Comparison of ENCODE assay signal across 2 cellular contexts in the genomic region with DNA sequence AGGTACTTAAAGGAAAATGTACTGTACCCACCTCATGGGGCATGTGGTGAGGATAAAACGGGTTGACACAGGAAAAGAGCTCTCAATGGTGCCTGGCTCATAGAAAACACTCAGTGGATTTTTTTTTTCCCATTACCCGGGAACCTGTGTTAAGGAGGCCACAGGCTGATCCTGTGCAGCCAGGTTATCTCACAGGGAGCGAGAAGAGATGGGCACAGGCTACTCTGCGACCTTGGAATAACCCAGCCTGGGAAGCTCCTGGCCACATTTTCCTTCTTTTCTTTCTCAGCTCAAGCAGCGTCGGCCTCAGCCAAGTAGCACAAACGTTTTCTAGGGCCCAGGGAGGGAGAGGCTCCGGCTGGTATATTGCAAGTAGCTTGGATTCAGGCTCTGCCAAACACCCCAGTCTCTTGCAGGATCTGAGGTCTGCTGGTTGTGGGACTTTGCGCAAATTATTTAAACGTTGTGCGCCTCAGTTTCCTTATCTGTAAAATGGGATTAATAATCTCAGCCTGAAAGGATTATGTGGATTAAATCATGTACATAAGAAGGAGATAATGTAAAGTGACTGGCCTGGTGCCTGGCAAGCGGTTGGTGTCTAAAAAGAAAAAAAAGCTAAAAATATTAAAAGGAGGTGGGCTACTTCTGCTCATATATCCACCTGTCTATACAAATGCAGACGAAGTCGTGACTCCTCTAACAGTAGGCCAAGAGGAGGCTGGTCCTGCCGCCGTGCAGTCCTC.
TF ChIP-seq lines count a peak whose summit lies in the region.

No MANE protein-coding gene starts in this region.

TF ChIP-seq in K562, 482 proteins besides CTCF, POLR2A, EP300 and RAD21 (continues in another document):
- TF ChIP-seq ZNF263 (CRISPR knock-in tag; IDR thresholded peaks at IDR 0.05; ENCODE audit: borderline replicate concordance) (peak; percentile 84; the same call in 1 of the 2 replicates), HDAC2 (IDR thresholded peaks at IDR 0.05) (peak; percentile 30; the same call in 1 of the 2 replicates), TGIF2 (CRISPR knock-in tag; IDR thresholded peaks at IDR 0.05) (no peak), RCOR1 (IDR thresholded peaks at IDR 0.05; ENCODE audit: borderline replicate concordance in 1 of 2, low read depth in 2 of 2, low read length in 2 of 2) (peak in 1 of 2 experiments; percentile 36; a peak in 1 of 4 replicates), ADNP (tag; IDR thresholded peaks at IDR 0.05) (peak; percentile 72), TAF1 (IDR thresholded peaks at IDR 0.05; ENCODE audit: control insufficient read depth, extremely low read depth, insufficient read depth, low read length, severe bottlenecking) (peak; percentile 28), SMARCA5 (IDR thresholded peaks at IDR 0.05) (peak; percentile 69; the same call in 1 of the 2 replicates), FUS (optimal IDR thresholded peaks at IDR 0.05; ENCODE audit: low read depth, low read length) (no peak), XRCC5 (IDR thresholded peaks at IDR 0.05; ENCODE audit: low read depth, low read length) (0 out of 2 replicates have a peak, but pooled peaks have one; percentile 8), TEAD4 (IDR thresholded peaks at IDR 0.05; ENCODE audit: low read length) (peak; percentile 15; the same call in 1 of the 2 replicates), TEAD4 (CRISPR knock-in tag; IDR thresholded peaks at IDR 0.05; ENCODE audit: borderline replicate concordance) (no peak), FOXJ2 (tag; IDR thresholded peaks at IDR 0.05) (0 out of 2 replicates have a peak, but pooled peaks have one; percentile 31), NKRF (IDR thresholded peaks at IDR 0.05; ENCODE audit: borderline replicate concordance) (0 out of 2 replicates have a peak, but pooled peaks have one; percentile 17), ARID3A (IDR thresholded peaks at IDR 0.05; ENCODE audit: borderline replicate concordance, low read depth, low read length) (no peak), ESRRB (CRISPR knock-in tag; IDR thresholded peaks at IDR 0.05; ENCODE audit: borderline replicate concordance) (no peak), ZNF561 (CRISPR knock-in tag; conservative IDR thresholded peaks at IDR 0.05) (no peak), ZNF165 (CRISPR knock-in tag; IDR thresholded peaks at IDR 0.05; ENCODE audit: borderline replicate concordance) (0 out of 2 replicates have a peak, but pooled peaks have one; percentile 9), KDM1A (IDR thresholded peaks at IDR 0.05) (peak; percentile 65 to 82), CHD1 (IDR thresholded peaks at IDR 0.05; ENCODE audit: low read length) (peak; percentile 11), SMAD3 (CRISPR knock-in tag; conservative IDR thresholded peaks at IDR 0.05) (no peak), ZNF384 (IDR thresholded peaks at IDR 0.05; ENCODE audit: low read depth, low read length) (0 out of 2 replicates have a peak, but pooled peaks have one; percentile 60), RHOXF2B (CRISPR knock-in tag; conservative IDR thresholded peaks at IDR 0.05) (no peak), ZNF124 (CRISPR knock-in tag; IDR thresholded peaks at IDR 0.05) (no peak), BCOR (IDR thresholded peaks at IDR 0.05) (peak; percentile 87), TARDBP (IDR thresholded peaks at IDR 0.05) (no peak), HDGF (IDR thresholded peaks at IDR 0.05) (0 out of 2 replicates have a peak, but pooled peaks have one; percentile 40), PTTG1 (tag; IDR thresholded peaks at IDR 0.05; ENCODE audit: low read depth) (0 out of 2 replicates have a peak, but pooled peaks have one; percentile 19), ZNF324 (CRISPR knock-in tag; IDR thresholded peaks at IDR 0.05) (no peak)
- TF ChIP-seq, protein P1, sequence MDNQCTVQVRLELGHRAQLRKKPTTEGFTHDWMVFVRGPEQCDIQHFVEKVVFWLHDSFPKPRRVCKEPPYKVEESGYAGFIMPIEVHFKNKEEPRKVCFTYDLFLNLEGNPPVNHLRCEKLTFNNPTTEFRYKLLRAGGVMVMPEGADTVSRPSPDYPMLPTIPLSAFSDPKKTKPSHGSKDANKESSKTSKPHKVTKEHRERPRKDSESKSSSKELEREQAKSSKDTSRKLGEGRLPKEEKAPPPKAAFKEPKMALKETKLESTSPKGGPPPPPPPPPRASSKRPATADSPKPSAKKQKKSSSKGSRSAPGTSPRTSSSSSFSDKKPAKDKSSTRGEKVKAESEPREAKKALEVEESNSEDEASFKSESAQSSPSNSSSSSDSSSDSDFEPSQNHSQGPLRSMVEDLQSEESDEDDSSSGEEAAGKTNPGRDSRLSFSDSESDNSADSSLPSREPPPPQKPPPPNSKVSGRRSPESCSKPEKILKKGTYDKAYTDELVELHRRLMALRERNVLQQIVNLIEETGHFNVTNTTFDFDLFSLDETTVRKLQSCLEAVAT (IDR thresholded peaks at IDR 0.05) = peak; percentile 11 to 80; a peak in 1 of 4 replicates
- TF ChIP-seq, protein P2, sequence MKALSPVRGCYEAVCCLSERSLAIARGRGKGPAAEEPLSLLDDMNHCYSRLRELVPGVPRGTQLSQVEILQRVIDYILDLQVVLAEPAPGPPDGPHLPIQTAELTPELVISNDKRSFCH (CRISPR knock-in tag; IDR thresholded peaks at IDR 0.05) = no peak
- TF ChIP-seq, protein P2 (tag; IDR thresholded peaks at IDR 0.05) = no peak

TF ChIP-seq in HepG2, 621 proteins besides CTCF, POLR2A, EP300 and RAD21:
- TF ChIP-seq CHD4 (IDR thresholded peaks at IDR 0.05; ENCODE audit: borderline replicate concordance, low read length) = peak; percentile 52; the same call in 1 of the 2 replicates
- TF ChIP-seq ZNF543 (CRISPR knock-in tag; IDR thresholded peaks at IDR 0.05) = 0 out of 2 replicates have a peak, but pooled peaks have one; percentile 22
- TF ChIP-seq ISL2 (CRISPR knock-in tag; IDR thresholded peaks at IDR 0.05) = 0 out of 2 replicates have a peak, but pooled peaks have one; percentile 18
- TF ChIP-seq ZNF850 (CRISPR knock-in tag; conservative IDR thresholded peaks at IDR 0.05) = no peak
- no peak for TF ChIP-seq HNRNPH1 (optimal IDR thresholded peaks at IDR 0.05; ENCODE audit: low read depth, low read length)
- TF ChIP-seq, protein P3, sequence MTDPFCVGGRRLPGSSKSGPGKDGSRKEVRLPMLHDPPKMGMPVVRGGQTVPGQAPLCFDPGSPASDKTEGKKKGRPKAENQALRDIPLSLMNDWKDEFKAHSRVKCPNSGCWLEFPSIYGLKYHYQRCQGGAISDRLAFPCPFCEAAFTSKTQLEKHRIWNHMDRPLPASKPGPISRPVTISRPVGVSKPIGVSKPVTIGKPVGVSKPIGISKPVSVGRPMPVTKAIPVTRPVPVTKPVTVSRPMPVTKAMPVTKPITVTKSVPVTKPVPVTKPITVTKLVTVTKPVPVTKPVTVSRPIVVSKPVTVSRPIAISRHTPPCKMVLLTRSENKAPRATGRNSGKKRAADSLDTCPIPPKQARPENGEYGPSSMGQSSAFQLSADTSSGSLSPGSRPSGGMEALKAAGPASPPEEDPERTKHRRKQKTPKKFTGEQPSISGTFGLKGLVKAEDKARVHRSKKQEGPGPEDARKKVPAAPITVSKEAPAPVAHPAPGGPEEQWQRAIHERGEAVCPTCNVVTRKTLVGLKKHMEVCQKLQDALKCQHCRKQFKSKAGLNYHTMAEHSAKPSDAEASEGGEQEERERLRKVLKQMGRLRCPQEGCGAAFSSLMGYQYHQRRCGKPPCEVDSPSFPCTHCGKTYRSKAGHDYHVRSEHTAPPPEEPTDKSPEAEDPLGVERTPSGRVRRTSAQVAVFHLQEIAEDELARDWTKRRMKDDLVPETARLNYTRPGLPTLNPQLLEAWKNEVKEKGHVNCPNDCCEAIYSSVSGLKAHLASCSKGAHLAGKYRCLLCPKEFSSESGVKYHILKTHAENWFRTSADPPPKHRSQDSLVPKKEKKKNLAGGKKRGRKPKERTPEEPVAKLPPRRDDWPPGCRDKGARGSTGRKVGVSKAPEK (CRISPR knock-in tag; IDR thresholded peaks at IDR 0.05; ENCODE audit: borderline replicate concordance) = 0 out of 2 replicates have a peak, but pooled peaks have one; percentile 43
- TF ChIP-seq ZNF629 (CRISPR knock-in tag; conservative IDR thresholded peaks at IDR 0.05) = peak; percentile 90
- TF ChIP-seq ARID2 (CRISPR knock-in tag; IDR thresholded peaks at IDR 0.05; ENCODE audit: borderline replicate concordance) = 0 out of 2 replicates have a peak, but pooled peaks have one; percentile 32
- TF ChIP-seq EZH2 (conservative IDR thresholded peaks at IDR 0.05; ENCODE audit: low read depth, low read length) = 0 out of 2 replicates have a peak, but pooled peaks have one; percentile 22
- TF ChIP-seq CBX2 (IDR thresholded peaks at IDR 0.05; ENCODE audit: low read depth, low read length) = peak; percentile 44; the same call in 1 of the 2 replicates
- TF ChIP-seq CBX2 (CRISPR knock-in tag; IDR thresholded peaks at IDR 0.05; ENCODE audit: low read depth) = no peak
- TF ChIP-seq ZFX (CRISPR knock-in tag; IDR thresholded peaks at IDR 0.05; ENCODE audit: low read depth) = 0 out of 2 replicates have a peak, but pooled peaks have one; percentile 8
